ENCODE assay signal across 14 cellular contexts in the genomic region with DNA sequence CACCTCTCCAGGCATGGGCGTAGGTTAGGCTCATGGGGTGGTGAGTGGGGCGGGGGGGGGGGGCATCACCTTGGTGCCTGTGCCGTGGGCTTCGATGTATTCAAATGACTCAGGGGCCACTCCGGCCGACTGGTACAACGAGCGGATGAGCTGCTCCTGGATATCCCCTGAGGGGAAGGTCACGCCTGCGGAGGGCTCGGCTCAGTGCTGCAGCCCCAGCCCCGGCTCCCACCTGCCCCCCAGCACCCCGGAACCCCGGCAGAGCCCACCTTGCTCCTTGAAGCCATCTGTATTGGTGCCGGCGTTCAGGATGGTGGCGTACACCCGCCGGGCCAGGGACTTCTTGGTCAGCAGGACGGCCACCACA. TPM values are rescaled to one million over a fixed set of nuclear protein-coding genes. Genes with fewer than 3 reads are reported as not detected.
DNase-seq lines count a peak whose midpoint lies in the region; ATAC-seq and TF ChIP-seq lines count a peak whose summit lies in the region.
"Had no signal": no experiment of that assay in that cellular context is flagged by ENCODE, and none has a peak within 500 bp of the region (broad histone marks: within the 10 kb centered on the region; RNA-seq: fewer than 3 reads in every experiment).

No MANE protein-coding gene starts in this region.

- peaks cover 25% of the 10 kb centered on the region for H4K20me1 ChIP-seq in osteoblast (ENCODE audit: insufficient read depth, low read length)

- H3K79me2 ChIP-seq in osteoblast (ENCODE audit: insufficient read depth, low read length) = peaks cover 37% of the 10 kb centered on the region

- no peak overlapping the region for H2AFZ ChIP-seq in osteoblast (ENCODE audit: low read length)

- H3K9ac ChIP-seq in adipocyte (ENCODE audit: low read length) = peak overlapping the region; percentile 74

- WGBS in heart left ventricle, 4 donors = 94 to 95% (median 94%) methylated on average over 6 to 20 of the region's 20 CpGs
- WGBS in lower leg skin, 2 donors = 91 to 94% methylated on average over 14 to 17 of the region's 20 CpGs

- H3K4me2 ChIP-seq in osteoblast (ENCODE audit: insufficient read depth, low read length) = no peak overlapping the region

- peak; percentile 35 for DNase-seq in Right ventricle myocardium superior
- no peak for DNase-seq in heart left ventricle
- no peak for DNase-seq in adipocyte (ENCODE audit: low read depth)
- DNase-seq in osteoblast (ENCODE audit: insufficient read length, low spot score, missing footprints) = peak; percentile 85
- no peak for DNase-seq in upper lobe of right lung
- no peak for DNase-seq in lower leg skin (ENCODE audit: low spot score in 2 of 2)
- no peak for DNase-seq in kidney tubule cell (ENCODE audit: low spot score)
- DNase-seq: C1 segment of cervical spinal cord, Calu3, DMS 273 treated with DMSO at 0.1 percent for 48 hours, DMS79 had no signal

- H3K4me3 ChIP-seq in heart left ventricle (no peak overlapping the region), HEK293 (ENCODE audit: low read depth, low read length) (no peak overlapping the region), adipocyte (ENCODE audit: low read length) (peak overlapping the region; percentile 76), osteoblast (ENCODE audit: insufficient read depth, low read length) (no peak overlapping the region), upper lobe of right lung (no peak overlapping the region), lower leg skin (ENCODE audit: low read depth, poor library complexity, severe bottlenecking) (no peak overlapping the region)
- H3K4me3 ChIP-seq: GM12878 had no signal

- no peak overlapping the region for H3K27ac ChIP-seq in heart left ventricle
- H3K27ac ChIP-seq in HEK293 (ENCODE audit: extremely low read depth, low read depth, low read length) = 0 out of 2 replicates have a peak overlapping the region, but pooled peaks have one; percentile 9
- H3K27ac ChIP-seq in osteoblast (ENCODE audit: low read depth, low read length) = no peak overlapping the region
- no peak overlapping the region for H3K27ac ChIP-seq in upper lobe of right lung

- CTCF ChIA-PET in HEK293 (lab: Yijun Ruan, JAX) = no interaction called here

- TF ChIP-seq POLR2A in heart left ventricle (IDR thresholded peaks at IDR 0.05) (no peak), lower leg skin (IDR thresholded peaks at IDR 0.05) (no peak)

- intact Hi-C loops in Right ventricle myocardium superior (cut with DNase I) = no loop called here
- intact Hi-C loops in heart left ventricle (cut with DNase I) = no loop called here
- intact Hi-C loops in upper lobe of right lung (cut with DNase I) = no loop called here
- intact Hi-C loops in lower leg skin (cut with DNase I; ENCODE audit: low total_unique reads) = no loop called here

- H3K9me3 ChIP-seq in heart left ventricle (no peaks in the 10 kb centered on the region), HEK293 (ENCODE audit: control insufficient read depth, insufficient read depth, low read depth, low read length) (no peaks in the 10 kb centered on the region), adipocyte (ENCODE audit: control insufficient read depth, low read length) (no peaks in the 10 kb centered on the region), osteoblast (ENCODE audit: low read depth, low read length) (no peaks in the 10 kb centered on the region), upper lobe of right lung (no peaks in the 10 kb centered on the region)

- H3K4me1 ChIP-seq in heart left ventricle (peaks cover 0 to 17% (median 12%) of the 10 kb centered on the region in 12 donors), HEK293 (ENCODE audit: control insufficient read depth, insufficient read depth, low read length) (0 out of 2 replicates have a peak, but pooled peaks cover 5% of the 10 kb centered on the region), adipocyte (ENCODE audit: control insufficient read depth, insufficient read depth, low read length) (peaks cover 7% of the 10 kb centered on the region), osteoblast (ENCODE audit: insufficient read depth, low read length) (peaks cover 10% of the 10 kb centered on the region), upper lobe of right lung (peaks cover 8% of the 10 kb centered on the region)

- ATAC-seq in Right ventricle myocardium superior (ENCODE audit: poor library complexity) (no peak), heart left ventricle (no peak), upper lobe of right lung (no peak)
- ATAC-seq: GM12878, HCT116 had no signal

- no peak for TF ChIP-seq CTCF in heart left ventricle (IDR thresholded peaks at IDR 0.05)
- TF ChIP-seq CTCF in HEK293 (tag by site-specific recombination; IDR thresholded peaks at IDR 0.05) = no peak
- no peak for TF ChIP-seq CTCF in osteoblast (IDR thresholded peaks at IDR 0.05; ENCODE audit: extremely low read depth, low read depth, low read length)
- TF ChIP-seq CTCF in upper lobe of right lung (IDR thresholded peaks at IDR 0.05) = no peak
- TF ChIP-seq CTCF in lower leg skin (IDR thresholded peaks at IDR 0.05) = no peak

- H3K27me3 ChIP-seq in heart left ventricle (no peaks in the 10 kb centered on the region), adipocyte (replicated peaks; ENCODE audit: control insufficient read depth, insufficient read depth, low read length) (no peaks in the 10 kb centered on the region), osteoblast (ENCODE audit: insufficient read depth, low read length) (no peaks in the 10 kb centered on the region), upper lobe of right lung (no peaks in the 10 kb centered on the region)

- POLR2A ChIA-PET in HEK293 (lab: Yijun Ruan, JAX) = interaction anchor here (0.6 to 1.9 kb wide), 5 partner anchors 12 to 154 kb away, joined by 4 to 5 read pairs (median 4); partner anchors contain the start of gene DCXR

- peaks cover 0 to 85% (median 66%) of the 10 kb centered on the region in 9 donors for H3K36me3 ChIP-seq in heart left ventricle
- peaks cover 20 to 92% of the 10 kb centered on the region in 2 experiments for H3K36me3 ChIP-seq in HEK293 (ENCODE audit: control insufficient read depth in 2 of 2, insufficient read depth in 1 of 2, low read length in 2 of 2)
- peaks cover 88% of the 10 kb centered on the region for H3K36me3 ChIP-seq in adipocyte (ENCODE audit: control insufficient read depth, insufficient read depth, low read length, severe bottlenecking)
- H3K36me3 ChIP-seq in osteoblast (ENCODE audit: insufficient read depth, low read length) = peaks cover 57% of the 10 kb centered on the region
- H3K36me3 ChIP-seq in upper lobe of right lung = peaks cover 84% of the 10 kb centered on the region

TF ChIP-seq in HEK293, 187 proteins besides CTCF, POLR2A, EP300 and RAD21:
- TF ChIP-seq ZBTB26 (tag by site-specific recombination; optimal IDR thresholded peaks at IDR 0.05) (no peak), ZNF624 (tag by site-specific recombination; IDR thresholded peaks at IDR 0.05) (no peak), ZNF629 (tag by site-specific recombination; IDR thresholded peaks at IDR 0.05) (no peak), ZNF558 (tag by site-specific recombination; IDR thresholded peaks at IDR 0.05) (no peak), ZNF112 (tag by site-specific recombination; IDR thresholded peaks at IDR 0.05) (no peak)

RNA-seq across cellular contexts. Expression of gene FASN, which starts 5.4 kb away (rescaled TPM):
- total RNA-seq in Right ventricle myocardium superior (23.0 TPM), heart left ventricle (100 to 1,000 TPM in 1 of 9 donors, 10 to 100 TPM in 7, 1 to 10 TPM in 1; 6.9 to 103 (median 18.9) TPM), osteoblast (120 and 142 TPM in 2 replicates), upper lobe of right lung (432 TPM), lower leg skin (100 to 1,000 TPM; 141 to 424 (median 233) TPM)
- polyA plus RNA-seq in heart left ventricle = 10 to 100 TPM; 17.5 to 47.5 TPM

RNA-seq across cellular contexts. Expression of gene DUS1L, which starts 27.0 kb away (rescaled TPM):
- total RNA-seq in Right ventricle myocardium superior (57.9 TPM), heart left ventricle (10 to 100 TPM; 41.5 to 84.7 (median 59.4) TPM), osteoblast (43.8 and 43.9 TPM in 2 replicates), upper lobe of right lung (82.4 TPM), lower leg skin (100 to 1,000 TPM in 1 of 4 donors, 10 to 100 TPM in 3; 65.8 to 113 (median 89.8) TPM)
- polyA plus RNA-seq in heart left ventricle = 100 to 1,000 TPM in 1 of 2 donors, 10 to 100 TPM in 1; 79.7 to 113 TPM

RNA-seq across cellular contexts. Expression of gene GPS1, which starts 40.9 kb away (rescaled TPM):
- total RNA-seq in Right ventricle myocardium superior = 86.5 TPM
- 100 to 1,000 TPM in 2 of 9 donors, 10 to 100 TPM in 7; 76.7 to 151 (median 81.8) TPM for total RNA-seq in heart left ventricle
- 10 to 100 TPM; 95.0 to 97.7 TPM for polyA plus RNA-seq in heart left ventricle
- 90.2 and 93.7 TPM in 2 replicates for total RNA-seq in osteoblast
- 78.0 TPM for total RNA-seq in upper lobe of right lung
- 10 to 100 TPM; 57.2 to 99.3 (median 79.1) TPM for total RNA-seq in lower leg skin

RNA-seq across cellular contexts. Expression of gene RFNG, which starts 41.0 kb away (rescaled TPM):
- 20.5 TPM for total RNA-seq in Right ventricle myocardium superior
- total RNA-seq in heart left ventricle = 10 to 100 TPM; 16.4 to 30.6 (median 20.4) TPM
- polyA plus RNA-seq in heart left ventricle = 10 to 100 TPM; 24.0 to 25.8 TPM
- 46.3 and 52.7 TPM in 2 replicates for total RNA-seq in osteoblast
- total RNA-seq in upper lobe of right lung = 38.5 TPM
- 10 to 100 TPM; 44.8 to 83.7 (median 50.9) TPM for total RNA-seq in lower leg skin

RNA-seq across cellular contexts. Expression of gene DCXR, which starts 55.1 kb away (rescaled TPM):
- total RNA-seq in Right ventricle myocardium superior = 178 TPM
- 100 to 1,000 TPM; 139 to 312 (median 185) TPM for total RNA-seq in heart left ventricle
- 100 to 1,000 TPM; 243 to 246 TPM for polyA plus RNA-seq in heart left ventricle
- 23.9 and 31.8 TPM in 2 replicates for total RNA-seq in osteoblast
- 143 TPM for total RNA-seq in upper lobe of right lung
- 100 to 1,000 TPM; 124 to 199 (median 149) TPM for total RNA-seq in lower leg skin

Comparison
In these comparisons a context has a peak if more than half of its experiments do, and no peak if none do; other contexts are left out.
1. DNase-seq: peak in Right ventricle myocardium superior (single experiment) and osteoblast (single experiment); none in heart left ventricle (0 of 5), adipocyte (single experiment), upper lobe of right lung (single experiment), lower leg skin (0 of 2) and kidney tubule cell (single experiment).